ENCODE assay signal across 9 cellular contexts in genomic region chr19:45505151-45505995, GRCh38. TPM values are rescaled to one million over a fixed set of nuclear protein-coding genes. Genes with fewer than 3 reads are reported as not detected.
DNase-seq lines count a peak whose midpoint lies in the region; ATAC-seq and TF ChIP-seq lines count a peak whose summit lies in the region.
"Had no signal": no experiment of that assay in that cellular context is flagged by ENCODE, and none has a peak within 500 bp of the region (broad histone marks: within the 10 kb centered on the region; RNA-seq: fewer than 3 reads in every experiment).

No MANE protein-coding gene starts in this region.

- POLR2A ChIA-PET in HCT116 (lab: Charles Lee): interaction anchor here (1.3 kb wide), 2 partner anchors 20 to 136 kb away, joined by 4 to 6 read pairs; no protein-coding TSS in a partner anchor

- H3K9me2 ChIP-seq in HCT116 (ENCODE audit: insufficient read depth): no peaks in the 10 kb centered on the region

- no peak overlapping the region for H2AFZ ChIP-seq in HCT116 (ENCODE audit: low read depth, low read length, poor library complexity, severe bottlenecking)

- CTCF ChIA-PET in HCT116 (lab: Charles Lee): interaction anchor here (1.1 kb wide), 3 partner anchors 12 to 138 kb away, joined by 3 to 5 read pairs (median 3); no protein-coding TSS in a partner anchor

- H3K27ac ChIP-seq in 22Rv1: peak overlapping the region; percentile 82
- H3K27ac ChIP-seq in HCT116 (ENCODE audit: low read depth, low read length): peak overlapping the region; percentile 95
- peak overlapping the region; percentile 85 to 92 (median 90) for H3K27ac ChIP-seq in right lobe of liver

- intact Hi-C loops in HCT116 (cut with micrococcal nuclease) (no loop called here), right lobe of liver (cut with DNase I) (no loop called here)

- BruUV-seq in HCT116 (replicated peaks; lab: Mats Ljungman, UMichigan): no TSS peak

- peak overlapping the region; percentile 99 for H3K4me2 ChIP-seq in HCT116 (ENCODE audit: low read length)

- DNase-seq in HCT116 (ENCODE audit: low read depth, low spot score): no peak
- peak; percentile 23 for DNase-seq in amniotic stem cell (lab: John Stamatoyannopoulos, UW)
- DNase-seq in right lobe of liver: no peak
- DNase-seq in effector CD8-positive, alpha-beta T cell (lab: John Stamatoyannopoulos, UW): no peak
- DNase-seq in activated effector memory CD4-positive, alpha-beta T cell treated with anti-CD3 and anti-CD28 coated beads, Interleukin-2, amount 50 U/mL, for 16 hours: no peak

- H3K4me1 ChIP-seq in HCT116 (ENCODE audit: control insufficient read depth in 1 of 2, insufficient read depth in 2 of 2, low read length in 2 of 2): peaks cover 19 to 41% of the 10 kb centered on the region in 2 experiments
- H3K4me1 ChIP-seq in right lobe of liver: peaks cover 0 to 15% (median 5%) of the 10 kb centered on the region in 4 donors

- H3K36me3 ChIP-seq in HCT116 (ENCODE audit: control insufficient read depth in 1 of 2, insufficient read depth in 2 of 2, low read length in 2 of 2) (no peaks in the 10 kb centered on the region), right lobe of liver (no peaks in the 10 kb centered on the region)

- TF ChIP-seq CTCF in 22Rv1 (IDR thresholded peaks at IDR 0.05) (no peak), HCT116 (IDR thresholded peaks at IDR 0.05 in 2 of 3, conservative IDR thresholded peaks at IDR 0.05 in 1 of 3; ENCODE audit: borderline replicate concordance in 1 of 3, insufficient read depth in 1 of 3, low read depth in 2 of 3, low read length in 2 of 3) (no peak), right lobe of liver (IDR thresholded peaks at IDR 0.05) (no peak)

- no peak for TF ChIP-seq POLR2A in HCT116 (IDR thresholded peaks at IDR 0.05; ENCODE audit: borderline replicate concordance, extremely low read depth, insufficient read depth, insufficient read length)
- no peak for TF ChIP-seq POLR2A in right lobe of liver (IDR thresholded peaks at IDR 0.05)

- TF ChIP-seq RAD21 in HCT116 (IDR thresholded peaks at IDR 0.05; ENCODE audit: low read depth): no peak

- no peaks in the 10 kb centered on the region for H3K27me3 ChIP-seq in HCT116 (ENCODE audit: insufficient read depth, low read length)
- H3K27me3 ChIP-seq in right lobe of liver: no peaks in the 10 kb centered on the region

- peak overlapping the region; percentile 98 to 99 for H3K4me3 ChIP-seq in HCT116 (replicated peaks in 1 of 2; ENCODE audit: low read depth in 1 of 2, low read length in 2 of 2)
- peak overlapping the region in 1 of 3 donors; percentile 99 for H3K4me3 ChIP-seq in right lobe of liver

- RAD21 ChIA-PET in HCT116 (lab: Charles Lee; ENCODE audit: low non-redundant PET in 1 of 2, low total read pairs in 2 of 2, uncharacterized antibody in 2 of 2, unreplicated experiment in 2 of 2): interaction anchor here in 1 of 2 experiments (0.7 kb wide), 1 partner anchor 66 kb away, joined by 5 read pairs; no protein-coding TSS in a partner anchor

- peaks cover 35% of the 10 kb centered on the region for H3K79me2 ChIP-seq in HCT116 (ENCODE audit: insufficient read depth, low read length)

- 64% methylated on average over 5 of the region's 8 CpGs for WGBS in right lobe of liver (ENCODE audit: insufficient coverage, low coverage, low lambda C conversion rate, missing lambda C conversion rate)

- H3K9me3 ChIP-seq in HCT116 (ENCODE audit: control insufficient read depth in 1 of 2, insufficient read depth in 1 of 2, low read depth in 1 of 2, low read length in 2 of 2): no peaks in the 10 kb centered on the region
- no peaks in the 10 kb centered on the region for H3K9me3 ChIP-seq in right lobe of liver

- peak overlapping the region; percentile 98 for H3K9ac ChIP-seq in HCT116 (ENCODE audit: low read length)

- ATAC-seq in HCT116: no peak
- ATAC-seq in right lobe of liver: no peak
- no peak for ATAC-seq in GM18909 (IDR thresholded peaks at IDR 0.05; ENCODE audit: poor library complexity, unreplicated experiment)
- no peak for ATAC-seq in GM19324 (IDR thresholded peaks at IDR 0.05; ENCODE audit: low FRiP score, unreplicated experiment)

- H4K20me1 ChIP-seq in HCT116 (ENCODE audit: insufficient read depth): no peaks in the 10 kb centered on the region

TF ChIP-seq in HCT116, 20 proteins besides CTCF, POLR2A, EP300 and RAD21:
- TF ChIP-seq CBX3 (IDR thresholded peaks at IDR 0.05; ENCODE audit: low read depth) (no peak), ZBTB33 (IDR thresholded peaks at IDR 0.05; ENCODE audit: extremely low read depth, insufficient replicate concordance, low read length) (no peak), ELF1 (IDR thresholded peaks at IDR 0.05; ENCODE audit: borderline replicate concordance, low read depth) (no peak), EZH2 (IDR thresholded peaks at IDR 0.05) (no peak), MAX (IDR thresholded peaks at IDR 0.05) (no peak), ZNF274 (IDR thresholded peaks at IDR 0.05; ENCODE audit: low read depth, low read length) (no peak), SIN3A (IDR thresholded peaks at IDR 0.05; ENCODE audit: low read depth) (no peak), ATF3 (IDR thresholded peaks at IDR 0.05) (no peak), FOSL1 (IDR thresholded peaks at IDR 0.05; ENCODE audit: low read depth) (no peak), SP1 (IDR thresholded peaks at IDR 0.05; ENCODE audit: low read depth) (no peak), EZH2phosphoT487 (IDR thresholded peaks at IDR 0.05; ENCODE audit: borderline replicate concordance) (no peak), CEBPB (IDR thresholded peaks at IDR 0.05; ENCODE audit: low read depth) (no peak), ZFX (IDR thresholded peaks at IDR 0.05) (no peak), JUND (IDR thresholded peaks at IDR 0.05) (no peak), REST (IDR thresholded peaks at IDR 0.05; ENCODE audit: low read depth) (no peak), POLR2AphosphoS5 (IDR thresholded peaks at IDR 0.05; ENCODE audit: low read depth, low read length) (no peak), EGR1 (IDR thresholded peaks at IDR 0.05; ENCODE audit: low read depth) (no peak), YY1 (IDR thresholded peaks at IDR 0.05; ENCODE audit: extremely low read depth, insufficient replicate concordance, low read depth, low read length) (no peak), TCF7L2 (IDR thresholded peaks at IDR 0.05; ENCODE audit: borderline replicate concordance, extremely low read depth, insufficient read depth, insufficient read length) (no peak), SRF (IDR thresholded peaks at IDR 0.05; ENCODE audit: low read depth) (no peak)

RNA-seq across cellular contexts. Expression of gene VASP, which starts 1.9 kb away (rescaled TPM):
- total RNA-seq in HCT116 (2021; ENCODE audit: unreplicated experiment) (152 TPM), right lobe of liver (10 to 100 TPM; 19.4 to 64.1 (median 30.6) TPM)
- 85.6 and 99.7 TPM in 2 replicates for polyA plus RNA-seq in HCT116 (2012)

RNA-seq across cellular contexts. Expression of gene PPM1N, which starts 7.1 kb away (rescaled TPM):
- total RNA-seq in HCT116 (2021; ENCODE audit: unreplicated experiment): 5.2 TPM
- polyA plus RNA-seq in HCT116 (2012): 2.2 and 2.6 TPM in 2 replicates
- 1 to 10 TPM in 2 of 6 experiments, under 1 TPM in 3, not detected in 1; 0.32 to 2.0 (median 0.51) TPM for total RNA-seq in right lobe of liver
- total RNA-seq: kidney epithelial cell had no signal

RNA-seq across cellular contexts. Expression of gene RTN2, which starts 8.5 kb away (rescaled TPM):
- total RNA-seq in HCT116 (2021; ENCODE audit: unreplicated experiment) (21.7 TPM), right lobe of liver (1 to 10 TPM; 1.5 to 7.2 (median 2.9) TPM)
- 30.2 and 32.4 TPM in 2 replicates for polyA plus RNA-seq in HCT116 (2012)

RNA-seq across cellular contexts. Expression of gene FOSB, which starts 37.6 kb away (rescaled TPM):
- total RNA-seq in HCT116 (2021; ENCODE audit: unreplicated experiment) (12.6 TPM), right lobe of liver (1 to 10 TPM in 1 of 6 experiments, under 1 TPM in 5; 0.19 to 1.2 (median 0.44) TPM)
- polyA plus RNA-seq in HCT116 (2012): 84.7 and 216 TPM in 2 replicates
